In the genomic region with DNA sequence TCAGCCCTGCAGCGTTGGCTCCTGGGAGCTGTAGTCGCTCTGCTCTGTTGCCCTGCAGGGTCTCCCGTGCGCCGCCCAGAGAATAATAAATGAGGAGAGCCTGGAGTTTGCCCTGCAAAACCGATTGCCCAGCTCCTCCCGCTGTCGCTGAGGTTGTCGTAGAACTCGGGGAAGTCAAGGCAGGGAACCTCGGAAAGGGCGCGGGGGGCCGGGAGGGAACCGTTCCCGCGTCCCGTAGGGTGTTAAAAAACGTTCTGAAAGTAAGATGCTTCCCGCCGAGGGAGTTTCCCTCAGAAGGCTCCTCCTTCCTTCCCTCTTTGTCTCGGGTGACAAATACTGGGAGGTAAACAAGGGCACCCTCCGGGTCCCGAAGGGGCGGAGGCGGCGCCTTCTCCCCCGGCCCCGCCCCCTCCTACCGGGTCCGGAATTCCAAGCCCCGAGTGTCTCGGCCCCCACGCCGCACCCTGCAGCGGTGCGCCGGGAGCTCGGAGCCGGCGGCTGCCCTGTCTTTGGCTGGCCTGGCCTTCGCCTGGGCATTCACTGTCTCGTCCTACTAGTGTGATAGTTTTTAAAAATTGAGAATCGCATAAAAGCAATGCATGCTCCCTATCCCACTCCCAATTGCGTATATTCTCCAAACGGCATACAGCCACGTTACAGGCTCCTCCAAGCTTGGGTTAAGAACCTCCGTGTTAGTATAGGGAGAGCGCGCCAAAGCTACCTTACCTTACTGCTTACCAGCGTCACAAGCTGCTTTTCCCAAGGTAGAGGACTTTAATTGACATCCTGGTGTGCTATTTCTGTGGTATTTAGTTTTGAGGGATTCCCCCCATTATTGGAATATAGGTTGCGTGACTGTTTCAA, we compare ENCODE assay signal across 7 cellular contexts. TPM values are rescaled to one million over a fixed set of nuclear protein-coding genes. Genes with fewer than 3 reads are reported as not detected.
DNase-seq lines count a peak whose midpoint lies in the region; TF ChIP-seq lines count a peak whose summit lies in the region.

No MANE protein-coding gene starts in this region.

- H3K79me2 ChIP-seq in GM23248 (ENCODE audit: insufficient read depth), result peaks cover 34% of the 10 kb centered on the region
- peaks cover 66% of the 10 kb centered on the region for H3K79me2 ChIP-seq in OCI-LY7 (ENCODE audit: insufficient read depth, low read depth, low read length)
- no peaks in the 10 kb centered on the region for H3K79me2 ChIP-seq in parathyroid adenoma

- H3K9me3 Mint-ChIP-seq in activated naive CD8-positive, alpha-beta T cell (ENCODE audit: low read depth), result no peaks in the 10 kb centered on the region

- H3K9ac ChIP-seq in GM23248 (peak overlapping the region; percentile 82), parathyroid adenoma (no peak overlapping the region)

- H3K27me3 ChIP-seq in GM23248 (replicated peaks; ENCODE audit: insufficient read depth) (no peaks in the 10 kb centered on the region), cardiac muscle cell (no peaks in the 10 kb centered on the region), parathyroid adenoma (ENCODE audit: control insufficient read depth, insufficient read depth, low read length) (no peaks in the 10 kb centered on the region)

- no TSS peak for BruUV-seq in OCI-LY7 (replicated peaks; lab: Mats Ljungman, UMichigan)

- peak overlapping the region; percentile 94 for H3K4me3 Mint-ChIP-seq in activated naive CD8-positive, alpha-beta T cell

- H2AFZ ChIP-seq in GM23248 (peak overlapping the region; percentile 98), OCI-LY7 (ENCODE audit: low read length) (peak overlapping the region; percentile 53; the same call in 1 of the 2 replicates), parathyroid adenoma (peak overlapping the region; percentile 81)

- peak overlapping the region; percentile 98 for H3K27ac Mint-ChIP-seq in activated naive CD8-positive, alpha-beta T cell

- TF ChIP-seq CTCF in GM10248 (IDR thresholded peaks at IDR 0.05; ENCODE audit: control extremely low read depth, extremely low read depth, low read depth, missing control alignments), result no peak
- TF ChIP-seq CTCF in OCI-LY7 (conservative IDR thresholded peaks at IDR 0.05; ENCODE audit: low read length), result no peak
- no peak for TF ChIP-seq CTCF in cardiac muscle cell (IDR thresholded peaks at IDR 0.05; ENCODE audit: low read depth, low read length)
- TF ChIP-seq CTCF in parathyroid adenoma (IDR thresholded peaks at IDR 0.05), result no peak

- 3 to 8% methylated on average over 42 to 52 of the region's 52 CpGs for WGBS in GM23248 (ENCODE audit: low coverage in 1 of 2, low lambda C conversion rate in 2 of 2, missing lambda C conversion rate in 2 of 2), 2 experiments

- no peaks in the 10 kb centered on the region for H4K20me1 ChIP-seq in GM23248 (ENCODE audit: insufficient read depth)
- peaks cover 20% of the 10 kb centered on the region; the same call in 1 of the 2 replicates for H4K20me1 ChIP-seq in OCI-LY7 (ENCODE audit: insufficient read depth, low read length)

- H3K4me2 ChIP-seq in GM23248 (ENCODE audit: unreplicated experiment) (peak overlapping the region; percentile 82), OCI-LY7 (ENCODE audit: low read length) (peak overlapping the region; percentile 94), parathyroid adenoma (ENCODE audit: low read length) (peak overlapping the region; percentile 73)

- H3K36me3 ChIP-seq in GM23248 (ENCODE audit: low read depth) (peaks cover 19% of the 10 kb centered on the region), OCI-LY7 (ENCODE audit: insufficient read depth, low read length) (peaks cover 39% of the 10 kb centered on the region), cardiac muscle cell (peaks cover 25% of the 10 kb centered on the region), parathyroid adenoma (ENCODE audit: control insufficient read depth, insufficient read depth, low read length) (no peaks in the 10 kb centered on the region)

- H3K9me3 ChIP-seq in GM23248 (ENCODE audit: low read depth) (no peaks in the 10 kb centered on the region), OCI-LY7 (ENCODE audit: low read length) (no peaks in the 10 kb centered on the region), cardiac muscle cell (ENCODE audit: low read depth) (no peaks in the 10 kb centered on the region), parathyroid adenoma (ENCODE audit: control insufficient read depth, low read length) (no peaks in the 10 kb centered on the region)

- H3K4me1 Mint-ChIP-seq in activated naive CD8-positive, alpha-beta T cell (ENCODE audit: low read depth), result peaks cover 19% of the 10 kb centered on the region

- peaks cover 4% of the 10 kb centered on the region for H3K36me3 Mint-ChIP-seq in activated naive CD8-positive, alpha-beta T cell

- in situ Hi-C loops in GM23248 (cut with MboI), result no loop called here

- H3K27ac ChIP-seq in GM23248 (peak overlapping the region; percentile 67), OCI-LY7 (ENCODE audit: low read depth, low read length, poor library complexity, severe bottlenecking) (peak overlapping the region; percentile 92), cardiac muscle cell (peak overlapping the region; percentile 88), parathyroid adenoma (peak overlapping the region; percentile 94)

- peaks cover 23% of the 10 kb centered on the region for H3F3A ChIP-seq in GM23248 (ENCODE audit: insufficient read depth)

- peaks cover 8% of the 10 kb centered on the region for H3K27me3 Mint-ChIP-seq in activated naive CD8-positive, alpha-beta T cell

- H3K4me1 ChIP-seq in GM23248 (ENCODE audit: insufficient read depth) (peaks cover 19% of the 10 kb centered on the region), OCI-LY7 (ENCODE audit: insufficient read depth, low read length, poor library complexity, severe bottlenecking) (peaks cover 53% of the 10 kb centered on the region), cardiac muscle cell (ENCODE audit: low read depth) (peaks cover 12% of the 10 kb centered on the region), parathyroid adenoma (no peaks in the 10 kb centered on the region)

- peak overlapping the region; percentile 92 for H3K4me3 ChIP-seq in GM23248
- peak overlapping the region; percentile 98 for H3K4me3 ChIP-seq in Jurkat, Clone E6-1 (ENCODE audit: low read length)
- H3K4me3 ChIP-seq in OCI-LY7 (ENCODE audit: low read depth, low read length, poor library complexity, severe bottlenecking), result peak overlapping the region; percentile 99
- H3K4me3 ChIP-seq in cardiac muscle cell, result peak overlapping the region; percentile 76
- peak overlapping the region; percentile 98 for H3K4me3 ChIP-seq in parathyroid adenoma (ENCODE audit: low read depth, low read length)

- intact Hi-C loops in OCI-LY7 (cut with micrococcal nuclease; ENCODE audit: unreplicated experiment), result loop anchor here (1.0 kb wide), 2 partner anchors 35 to 167 kb away; partner anchors contain the start of genes GALNT7 and SAP30

- DNase-seq in GM10248 (ENCODE audit: extremely low spot score), result peak; percentile 76
- peak; percentile 84 for DNase-seq in GM23248
- peak; percentile 85 for DNase-seq in Jurkat, Clone E6-1 (ENCODE audit: low read depth, low spot score)
- DNase-seq in OCI-LY7 (ENCODE audit: low spot score), result peak; percentile 81
- peak; percentile 85 to 91 for DNase-seq in cardiac muscle cell (ENCODE audit: low read depth in 1 of 2, low spot score in 1 of 2)

- CTCF ChIA-PET in GM10248 (lab: Yijun Ruan, JAX) (interaction anchor here (0.8 to 2.5 kb wide), 10 partner anchors 11 to 321 kb away, joined by 3 to 10 read pairs (median 4); no protein-coding TSS in a partner anchor), OCI-LY7 (lab: Charles Lee; ENCODE audit: unreplicated experiment) (interaction anchor here (0.8 to 1.2 kb wide), 2 partner anchors 32 to 37 kb away, joined by 4 read pairs; no protein-coding TSS in a partner anchor)

- POLR2A ChIA-PET in GM10248 (lab: Yijun Ruan, JAX) (interaction anchor here (0.6 to 3.3 kb wide), 14 partner anchors 10 to 165 kb away, joined by 3 to 70 read pairs (median 4); partner anchors contain the start of gene SAP30), OCI-LY7 (lab: Charles Lee) (interaction anchor here (0.5 to 14.1 kb wide), 11 partner anchors 11 to 1593 kb away, joined by 3 to 336 read pairs (median 7); partner anchors contain the start of genes GALNT7 and SAP30)

- no peaks in the 10 kb centered on the region for H3K9me2 ChIP-seq in GM23248 (ENCODE audit: insufficient read depth)
- no peaks in the 10 kb centered on the region for H3K9me2 ChIP-seq in OCI-LY7 (ENCODE audit: insufficient read depth, low read length)

RNA-seq across cellular contexts. Expression of gene HMGB2, which starts 1.0 kb away (rescaled TPM):
- total RNA-seq in GM23248 (2014; rRNA removed; shearing (Covaris generic)), result 23.8 and 31.1 TPM in 2 replicates
- polyA plus RNA-seq in GM23248 (2016; fragmentation: Nextera tagmentation; extraction: Ambion mirVana) (91.6 and 92.0 TPM in 2 replicates), cardiac muscle cell (195 and 728 TPM in 2 replicates)
- polyA plus RNA-seq in Jurkat, Clone E6-1 (2012; ENCODE audit: insufficient read depth, insufficient read length), result 995 TPM
- 697 and 1,101 TPM in 2 replicates for total RNA-seq in OCI-LY7 (2014; rRNA removed; shearing (Covaris generic))
- total RNA-seq in OCI-LY7 (2022) (810 and 934 TPM in 2 replicates), cardiac muscle cell (89.0 and 443 TPM in 2 replicates)

RNA-seq across cellular contexts. Expression of gene SAP30, which starts 35.6 kb away (rescaled TPM):
- 4.4 and 5.3 TPM in 2 replicates for total RNA-seq in GM23248 (2014; rRNA removed; shearing (Covaris generic))
- polyA plus RNA-seq in GM23248 (2016; fragmentation: Nextera tagmentation; extraction: Ambion mirVana), result 6.1 and 9.8 TPM in 2 replicates
- 36.6 TPM for polyA plus RNA-seq in Jurkat, Clone E6-1 (2012; ENCODE audit: insufficient read depth, insufficient read length)
- 63.5 and 86.2 TPM in 2 replicates for total RNA-seq in OCI-LY7 (2014; rRNA removed; shearing (Covaris generic))
- total RNA-seq in OCI-LY7 (2022), result 49.3 and 56.0 TPM in 2 replicates
- total RNA-seq in cardiac muscle cell, result 42.0 and 49.7 TPM in 2 replicates
- polyA plus RNA-seq in cardiac muscle cell, result 49.4 and 66.1 TPM in 2 replicates

Comparison
In these comparisons a context has a peak if more than half of its experiments do, and no peak if none do; other contexts are left out.
1. Peak in every context shown above with its lines: DNase-seq, H3K4me3 ChIP-seq and H3K27ac ChIP-seq.